7 cellular contexts compared by ENCODE assay signal in the genomic region with DNA sequence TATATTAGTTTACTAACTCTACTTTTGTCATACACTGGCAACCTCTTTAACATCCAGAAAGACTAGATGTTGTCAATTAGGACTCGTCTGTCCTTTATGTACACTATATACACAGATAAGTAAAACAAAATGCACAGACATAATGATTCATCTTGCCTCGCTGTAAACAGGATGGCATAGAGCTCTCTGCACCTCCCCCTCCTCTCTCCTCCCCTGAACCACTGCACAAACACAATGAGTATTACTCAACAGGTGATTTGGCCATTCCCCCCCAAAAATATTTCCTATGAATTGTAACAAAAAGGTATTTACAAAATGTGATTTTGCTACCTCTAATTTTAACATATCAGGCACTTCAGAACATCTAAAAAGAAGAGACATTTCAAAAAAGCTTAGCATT.
A peak's percentile ranks its signal among the peaks of the same experiment; 100 is the strongest.
DNase-seq lines count a peak whose midpoint lies in the region; ATAC-seq, FAIRE-seq and TF ChIP-seq lines count a peak whose summit lies in the region.
"Not testable (repeated sequence)": the region's sequence is repeated elsewhere in the genome, so short reads cannot be mapped to it uniquely, and the experiment has no call there.

No MANE protein-coding gene starts in this region.

- TF ChIP-seq POLR2A in gastroesophageal sphincter (IDR thresholded peaks at IDR 0.05); sigmoid colon (IDR thresholded peaks at IDR 0.05): not testable (repeated sequence)

- TF ChIP-seq CTCF in activated CD8-positive, alpha-beta T cell treated with anti-CD3 and anti-CD28 coated beads for 36 hours (IDR thresholded peaks at IDR 0.05); bronchial epithelial cell (IDR thresholded peaks at IDR 0.05; ENCODE audit: insufficient read depth, low read length, severe bottlenecking); gastroesophageal sphincter (IDR thresholded peaks at IDR 0.05); sigmoid colon (IDR thresholded peaks at IDR 0.05): not testable (repeated sequence)

- 0 to 4% methylated on average over 1 to 2 of the region's 2 CpGs for WGBS in gastroesophageal sphincter (ENCODE audit: low coverage in 1 of 2), 2 donors
- WGBS in sigmoid colon, 2 donors = 0 to 3% methylated on average over 2 of the region's 2 CpGs

- H3K9me3 ChIP-seq in NT2/D1 (ENCODE audit: insufficient read depth, low read length); gastroesophageal sphincter; mononuclear cell (ENCODE audit: low read depth, low read length); sigmoid colon: not testable (repeated sequence)

- TF ChIP-seq EP300 in gastroesophageal sphincter (IDR thresholded peaks at IDR 0.05); sigmoid colon (IDR thresholded peaks at IDR 0.05): not testable (repeated sequence)

- not testable (repeated sequence) for H3K27me3 Mint-ChIP-seq in activated CD8-positive, alpha-beta T cell treated with anti-CD3 and anti-CD28 coated beads for 36 hours

- H3K4me1 ChIP-seq in NT2/D1 (ENCODE audit: insufficient read depth, insufficient read length) = not testable (repeated sequence)
- peaks cover 0 to 40% (median 3%) of the 10 kb centered on the region in 3 donors for H3K4me1 ChIP-seq in gastroesophageal sphincter
- H3K4me1 ChIP-seq in mononuclear cell (ENCODE audit: insufficient read depth, low read length) = peaks cover 14% of the 10 kb centered on the region
- H3K4me1 ChIP-seq in sigmoid colon = peaks cover 0 to 38% (median 24%) of the 10 kb centered on the region in 4 donors

- not testable (repeated sequence) for DNase-seq in NT2/D1 (ENCODE audit: low read depth, low spot score); activated CD8-positive, alpha-beta T cell treated with anti-CD3 and anti-CD28 coated beads for 36 hours; sigmoid colon
- peak; percentile 51 for DNase-seq in bronchial epithelial cell (ENCODE audit: low read depth)

- H3K9ac ChIP-seq in NT2/D1 (ENCODE audit: insufficient read length, low read depth) = peak overlapping the region; percentile 42

- H3K4me3 Mint-ChIP-seq in activated CD8-positive, alpha-beta T cell treated with anti-CD3 and anti-CD28 coated beads for 36 hours = peak overlapping the region; percentile 97

- not testable (repeated sequence) for H3K36me3 ChIP-seq in NT2/D1 (ENCODE audit: insufficient read depth, insufficient read length, low read length); bronchial epithelial cell (ENCODE audit: control insufficient read depth, insufficient read depth, low read length); gastroesophageal sphincter; sigmoid colon

- peaks cover 39% of the 10 kb centered on the region for H3K36me3 Mint-ChIP-seq in activated CD8-positive, alpha-beta T cell treated with anti-CD3 and anti-CD28 coated beads for 36 hours (ENCODE audit: low read depth)

- H3K9me3 Mint-ChIP-seq in activated CD8-positive, alpha-beta T cell treated with anti-CD3 and anti-CD28 coated beads for 36 hours = not testable (repeated sequence)

- H3K27me3 ChIP-seq in NT2/D1 (ENCODE audit: insufficient read depth, insufficient read length); bronchial epithelial cell (ENCODE audit: control insufficient read depth, insufficient read depth, low read length); gastroesophageal sphincter; mononuclear cell (ENCODE audit: insufficient read depth, low read length); sigmoid colon: not testable (repeated sequence)

- H3K27ac ChIP-seq in gastroesophageal sphincter = not testable (repeated sequence)
- peak overlapping the region in 1 of 4 donors; percentile 99 for H3K27ac ChIP-seq in sigmoid colon

- peak overlapping the region; percentile 92 for H3K27ac Mint-ChIP-seq in activated CD8-positive, alpha-beta T cell treated with anti-CD3 and anti-CD28 coated beads for 36 hours

- FAIRE-seq in bronchial epithelial cell (lab: Jason Lieb, UNC) = not testable (repeated sequence)

- H3K4me3 ChIP-seq in GM08714 (ENCODE audit: low read length) = peak overlapping the region; percentile 67
- H3K4me3 ChIP-seq in NT2/D1 (ENCODE audit: insufficient read length, low read depth) = peak overlapping the region; percentile 34
- peak overlapping the region; percentile 81 for H3K4me3 ChIP-seq in bronchial epithelial cell (ENCODE audit: low read depth, low read length)
- peak overlapping the region; percentile 78 to 100 for H3K4me3 ChIP-seq in gastroesophageal sphincter
- peak overlapping the region; percentile 16 for H3K4me3 ChIP-seq in mononuclear cell (ENCODE audit: low read length)
- H3K4me3 ChIP-seq in sigmoid colon = peak overlapping the region; percentile 82 to 100 (median 98)

- POLR2A ChIA-PET in activated CD8-positive, alpha-beta T cell treated with anti-CD3 and anti-CD28 coated beads for 36 hours (lab: Charles Lee) = interaction anchor here (1.0 to 1.3 kb wide), 2 partner anchors 8 to 13 kb away, joined by 3 to 4 read pairs; no protein-coding TSS in a partner anchor

- intact Hi-C loops in activated CD8-positive, alpha-beta T cell treated with anti-CD3 and anti-CD28 coated beads for 36 hours (cut with micrococcal nuclease); sigmoid colon (cut with DNase I): not testable (repeated sequence)

- peaks cover 34% of the 10 kb centered on the region for H3K4me1 Mint-ChIP-seq in activated CD8-positive, alpha-beta T cell treated with anti-CD3 and anti-CD28 coated beads for 36 hours (ENCODE audit: low read depth)

- CTCF ChIA-PET in activated CD8-positive, alpha-beta T cell treated with anti-CD3 and anti-CD28 coated beads for 36 hours (lab: Charles Lee) = not testable (repeated sequence)

- not testable (repeated sequence) for ATAC-seq in activated CD8-positive, alpha-beta T cell treated with anti-CD3 and anti-CD28 coated beads for 36 hours; gastroesophageal sphincter

Comparison
In these comparisons a context has a peak if more than half of its experiments do, and no peak if none do; other contexts are left out.
1. H3K4me3 ChIP-seq: peak in every context shown above with its lines; median percentile 98 in sigmoid colon; 89 in gastroesophageal sphincter; 81 in bronchial epithelial cell; 67 in GM08714; 34 in NT2/D1; 16 in mononuclear cell.